31 cellular contexts compared by ENCODE assay signal in genomic region chr1:25526753-25527152, GRCh38.
"Had no signal": no experiment of that assay in that cellular context is flagged by ENCODE, and none has a peak within 500 bp of the region (broad histone marks: within the 10 kb centered on the region; RNA-seq: fewer than 3 reads in every experiment).

No MANE protein-coding gene starts in this region.

- ATAC-seq: activated CD8-positive, alpha-beta T cell treated with anti-CD3 and anti-CD28 coated beads for 36 hours; activated T-cell treated with anti-CD3 and anti-CD28 coated beads, Interleukin-2, amount 50 U/mL, for 72 hours; activated T-helper 17 cell treated with anti-CD3 and anti-CD28 coated beads, Interleukin-2, amount 50 U/mL, for 72 hours; PC-3; Right ventricle myocardium inferior; SK-N-SH treated with all-trans-retinoic acid at 6 μM for 48 hours had no signal

- H3K27ac ChIP-seq: Peyer's patch, VCaP had no signal

- DNase-seq: activated B cell treated with CpG ODN at 0.5 μM for 24 hours; activated CD4-positive, alpha-beta T cell treated with anti-CD3 and anti-CD28 coated beads for 4 hours; activated CD4-positive, alpha-beta T cell treated with anti-CD3 and anti-CD28 coated beads, Interleukin-2, amount 50 U/mL, for 1 hour; activated CD4-positive, CD25-positive, alpha-beta regulatory T cell treated with anti-CD3 and anti-CD28 coated beads, Interleukin-2, amount 50 U/mL, for 72 hours; activated CD8-positive, alpha-beta T cell treated with anti-CD3 and anti-CD28 coated beads for 36 hours; activated effector memory CD4-positive, alpha-beta T cell treated with anti-CD3 and anti-CD28 coated beads, Interleukin-2, amount 50 U/mL, for 16 hours; activated naive CD4-positive, alpha-beta T cell; activated naive CD4-positive, alpha-beta T cell treated with anti-CD3 and anti-CD28 coated beads, Interleukin-2, amount 50 U/mL, for 16 hours; activated naive CD8-positive, alpha-beta T cell treated with anti-CD3 and anti-CD28 coated beads, Interleukin-2, amount 10 ng/mL, durations not matched to agents 7 days and 5 days; activated T-cell treated with anti-CD3 and anti-CD28 coated beads, Interleukin-2, amount 50 U/mL, for 1 hour; activated T-cell treated with anti-CD3 and anti-CD28 coated beads, Interleukin-2, amount 50 U/mL, for 72 hours; central memory CD4-positive, alpha-beta T cell; NCI-H1105; NCI-H1417 treated with DMSO at 0.1 percent for 48 hours; NCI-H1930; NCI-H2081 treated with DMSO at 0.1 percent for 48 hours; NCI-H510A; NCI-H526; NCI-H748 treated with DMSO at 0.1 percent for 48 hours; NK-92 treated with Interleukin-12 subunit alpha and Interleukin-12 subunit beta, amount 100 ng/mL, for 24 hours; PC-3; Peyer's patch; SIG-M5; SW 1271; T-helper 1 cell; T-helper 2 cell; T-helper 9 cell had no signal

- H3K36me3 ChIP-seq: Peyer's patch had no signal

- H3K4me3 ChIP-seq: Peyer's patch had no signal

- H3K4me1 ChIP-seq: Peyer's patch had no signal

- H3K27me3 ChIP-seq: Peyer's patch had no signal

- H3K9me3 ChIP-seq: Peyer's patch had no signal
